ENCODE assay signal across 1 cellular context in the genomic region with DNA sequence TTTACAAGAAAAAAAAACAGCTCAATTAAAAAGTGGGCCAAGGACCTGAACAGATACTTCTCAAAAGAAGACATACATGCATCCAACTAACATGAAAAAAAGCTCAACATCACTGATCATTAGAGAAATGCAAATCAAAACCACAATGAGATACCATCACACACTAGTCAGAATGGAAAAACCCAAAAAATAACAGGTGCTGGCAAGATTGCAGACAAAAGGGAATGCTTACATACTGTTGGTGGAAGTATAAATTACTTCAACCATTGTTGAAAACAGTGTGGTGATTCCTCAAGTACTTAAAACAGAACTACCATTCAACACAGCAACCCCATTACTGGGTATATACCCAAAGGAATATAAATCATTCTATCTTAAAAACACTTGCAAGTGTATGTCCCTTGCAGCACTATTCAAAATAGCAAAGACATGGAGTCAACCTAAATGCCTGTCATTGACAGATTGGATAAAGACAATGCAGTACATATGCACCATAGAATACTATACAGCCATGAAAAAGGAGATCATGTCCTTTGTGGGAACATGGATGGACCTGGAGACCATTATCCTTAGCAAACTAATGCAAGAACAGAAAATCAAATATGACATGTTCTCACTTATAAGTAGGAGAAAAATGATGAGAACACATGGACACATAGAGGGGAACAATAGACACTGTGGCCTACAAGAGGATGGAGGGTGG.
TF ChIP-seq lines count a peak whose summit lies in the region.

No MANE protein-coding gene starts in this region.

TF ChIP-seq in GM12878, 131 proteins besides CTCF, POLR2A, EP300 and RAD21 (continued from another document and continues in another):
- TF ChIP-seq, protein P1, sequence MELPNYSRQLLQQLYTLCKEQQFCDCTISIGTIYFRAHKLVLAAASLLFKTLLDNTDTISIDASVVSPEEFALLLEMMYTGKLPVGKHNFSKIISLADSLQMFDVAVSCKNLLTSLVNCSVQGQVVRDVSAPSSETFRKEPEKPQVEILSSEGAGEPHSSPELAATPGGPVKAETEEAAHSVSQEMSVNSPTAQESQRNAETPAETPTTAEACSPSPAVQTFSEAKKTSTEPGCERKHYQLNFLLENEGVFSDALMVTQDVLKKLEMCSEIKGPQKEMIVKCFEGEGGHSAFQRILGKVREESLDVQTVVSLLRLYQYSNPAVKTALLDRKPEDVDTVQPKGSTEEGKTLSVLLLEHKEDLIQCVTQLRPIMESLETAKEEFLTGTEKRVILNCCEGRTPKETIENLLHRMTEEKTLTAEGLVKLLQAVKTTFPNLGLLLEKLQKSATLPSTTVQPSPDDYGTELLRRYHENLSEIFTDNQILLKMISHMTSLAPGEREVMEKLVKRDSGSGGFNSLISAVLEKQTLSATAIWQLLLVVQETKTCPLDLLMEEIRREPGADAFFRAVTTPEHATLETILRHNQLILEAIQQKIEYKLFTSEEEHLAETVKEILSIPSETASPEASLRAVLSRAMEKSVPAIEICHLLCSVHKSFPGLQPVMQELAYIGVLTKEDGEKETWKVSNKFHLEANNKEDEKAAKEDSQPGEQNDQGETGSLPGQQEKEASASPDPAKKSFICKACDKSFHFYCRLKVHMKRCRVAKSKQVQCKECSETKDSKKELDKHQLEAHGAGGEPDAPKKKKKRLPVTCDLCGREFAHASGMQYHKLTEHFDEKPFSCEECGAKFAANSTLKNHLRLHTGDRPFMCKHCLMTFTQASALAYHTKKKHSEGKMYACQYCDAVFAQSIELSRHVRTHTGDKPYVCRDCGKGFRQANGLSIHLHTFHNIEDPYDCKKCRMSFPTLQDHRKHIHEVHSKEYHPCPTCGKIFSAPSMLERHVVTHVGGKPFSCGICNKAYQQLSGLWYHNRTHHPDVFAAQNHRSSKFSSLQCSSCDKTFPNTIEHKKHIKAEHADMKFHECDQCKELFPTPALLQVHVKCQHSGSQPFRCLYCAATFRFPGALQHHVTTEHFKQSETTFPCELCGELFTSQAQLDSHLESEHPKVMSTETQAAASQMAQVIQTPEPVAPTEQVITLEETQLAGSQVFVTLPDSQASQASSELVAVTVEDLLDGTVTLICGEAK (IDR thresholded peaks at IDR 0.05; ENCODE audit: borderline replicate concordance), result no peak
- TF ChIP-seq TARDBP (IDR thresholded peaks at IDR 0.05; ENCODE audit: borderline replicate concordance), result no peak
- no peak for TF ChIP-seq ZBED1 (IDR thresholded peaks at IDR 0.05; ENCODE audit: borderline replicate concordance)
- no peak for TF ChIP-seq DPF2 (IDR thresholded peaks at IDR 0.05)
- peak; percentile 75 for TF ChIP-seq MTA2 (IDR thresholded peaks at IDR 0.05; ENCODE audit: low read depth)
- TF ChIP-seq, protein P2, sequence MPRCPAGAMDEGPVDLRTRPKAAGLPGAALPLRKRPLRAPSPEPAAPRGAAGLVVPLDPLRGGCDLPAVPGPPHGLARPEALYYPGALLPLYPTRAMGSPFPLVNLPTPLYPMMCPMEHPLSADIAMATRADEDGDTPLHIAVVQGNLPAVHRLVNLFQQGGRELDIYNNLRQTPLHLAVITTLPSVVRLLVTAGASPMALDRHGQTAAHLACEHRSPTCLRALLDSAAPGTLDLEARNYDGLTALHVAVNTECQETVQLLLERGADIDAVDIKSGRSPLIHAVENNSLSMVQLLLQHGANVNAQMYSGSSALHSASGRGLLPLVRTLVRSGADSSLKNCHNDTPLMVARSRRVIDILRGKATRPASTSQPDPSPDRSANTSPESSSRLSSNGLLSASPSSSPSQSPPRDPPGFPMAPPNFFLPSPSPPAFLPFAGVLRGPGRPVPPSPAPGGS (IDR thresholded peaks at IDR 0.05; ENCODE audit: borderline replicate concordance, insufficient read depth, low read depth, low read length, poor library complexity, severe bottlenecking), result no peak
- TF ChIP-seq CBX5 (IDR thresholded peaks at IDR 0.05; ENCODE audit: low read depth), result no peak
- TF ChIP-seq ZNF622 (IDR thresholded peaks at IDR 0.05), result no peak
- TF ChIP-seq, protein P3, sequence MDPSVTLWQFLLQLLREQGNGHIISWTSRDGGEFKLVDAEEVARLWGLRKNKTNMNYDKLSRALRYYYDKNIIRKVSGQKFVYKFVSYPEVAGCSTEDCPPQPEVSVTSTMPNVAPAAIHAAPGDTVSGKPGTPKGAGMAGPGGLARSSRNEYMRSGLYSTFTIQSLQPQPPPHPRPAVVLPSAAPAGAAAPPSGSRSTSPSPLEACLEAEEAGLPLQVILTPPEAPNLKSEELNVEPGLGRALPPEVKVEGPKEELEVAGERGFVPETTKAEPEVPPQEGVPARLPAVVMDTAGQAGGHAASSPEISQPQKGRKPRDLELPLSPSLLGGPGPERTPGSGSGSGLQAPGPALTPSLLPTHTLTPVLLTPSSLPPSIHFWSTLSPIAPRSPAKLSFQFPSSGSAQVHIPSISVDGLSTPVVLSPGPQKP (IDR thresholded peaks at IDR 0.05; ENCODE audit: low read depth, low read length), result no peak
- TF ChIP-seq, protein P4, sequence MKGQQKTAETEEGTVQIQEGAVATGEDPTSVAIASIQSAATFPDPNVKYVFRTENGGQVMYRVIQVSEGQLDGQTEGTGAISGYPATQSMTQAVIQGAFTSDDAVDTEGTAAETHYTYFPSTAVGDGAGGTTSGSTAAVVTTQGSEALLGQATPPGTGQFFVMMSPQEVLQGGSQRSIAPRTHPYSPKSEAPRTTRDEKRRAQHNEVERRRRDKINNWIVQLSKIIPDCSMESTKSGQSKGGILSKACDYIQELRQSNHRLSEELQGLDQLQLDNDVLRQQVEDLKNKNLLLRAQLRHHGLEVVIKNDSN (IDR thresholded peaks at IDR 0.05; ENCODE audit: borderline replicate concordance, extremely low read length, insufficient read depth, low read depth, low read length), result no peak
- TF ChIP-seq, protein P5, sequence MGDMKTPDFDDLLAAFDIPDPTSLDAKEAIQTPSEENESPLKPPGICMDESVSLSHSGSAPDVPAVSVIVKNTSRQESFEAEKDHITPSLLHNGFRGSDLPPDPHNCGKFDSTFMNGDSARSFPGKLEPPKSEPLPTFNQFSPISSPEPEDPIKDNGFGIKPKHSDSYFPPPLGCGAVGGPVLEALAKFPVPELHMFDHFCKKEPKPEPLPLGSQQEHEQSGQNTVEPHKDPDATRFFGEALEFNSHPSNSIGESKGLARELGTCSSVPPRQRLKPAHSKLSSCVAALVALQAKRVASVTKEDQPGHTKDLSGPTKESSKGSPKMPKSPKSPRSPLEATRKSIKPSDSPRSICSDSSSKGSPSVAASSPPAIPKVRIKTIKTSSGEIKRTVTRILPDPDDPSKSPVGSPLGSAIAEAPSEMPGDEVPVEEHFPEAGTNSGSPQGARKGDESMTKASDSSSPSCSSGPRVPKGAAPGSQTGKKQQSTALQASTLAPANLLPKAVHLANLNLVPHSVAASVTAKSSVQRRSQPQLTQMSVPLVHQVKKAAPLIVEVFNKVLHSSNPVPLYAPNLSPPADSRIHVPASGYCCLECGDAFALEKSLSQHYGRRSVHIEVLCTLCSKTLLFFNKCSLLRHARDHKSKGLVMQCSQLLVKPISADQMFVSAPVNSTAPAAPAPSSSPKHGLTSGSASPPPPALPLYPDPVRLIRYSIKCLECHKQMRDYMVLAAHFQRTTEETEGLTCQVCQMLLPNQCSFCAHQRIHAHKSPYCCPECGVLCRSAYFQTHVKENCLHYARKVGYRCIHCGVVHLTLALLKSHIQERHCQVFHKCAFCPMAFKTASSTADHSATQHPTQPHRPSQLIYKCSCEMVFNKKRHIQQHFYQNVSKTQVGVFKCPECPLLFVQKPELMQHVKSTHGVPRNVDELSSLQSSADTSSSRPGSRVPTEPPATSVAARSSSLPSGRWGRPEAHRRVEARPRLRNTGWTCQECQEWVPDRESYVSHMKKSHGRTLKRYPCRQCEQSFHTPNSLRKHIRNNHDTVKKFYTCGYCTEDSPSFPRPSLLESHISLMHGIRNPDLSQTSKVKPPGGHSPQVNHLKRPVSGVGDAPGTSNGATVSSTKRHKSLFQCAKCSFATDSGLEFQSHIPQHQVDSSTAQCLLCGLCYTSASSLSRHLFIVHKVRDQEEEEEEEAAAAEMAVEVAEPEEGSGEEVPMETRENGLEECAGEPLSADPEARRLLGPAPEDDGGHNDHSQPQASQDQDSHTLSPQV (IDR thresholded peaks at IDR 0.05), result no peak
- TF ChIP-seq IKZF1 (conservative IDR thresholded peaks at IDR 0.05), result no peak; the same call in 1 of the 2 replicates
- TF ChIP-seq, protein P6, sequence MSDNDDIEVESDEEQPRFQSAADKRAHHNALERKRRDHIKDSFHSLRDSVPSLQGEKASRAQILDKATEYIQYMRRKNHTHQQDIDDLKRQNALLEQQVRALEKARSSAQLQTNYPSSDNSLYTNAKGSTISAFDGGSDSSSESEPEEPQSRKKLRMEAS (IDR thresholded peaks at IDR 0.05; ENCODE audit: low read depth, low read length), result no peak
- no peak for TF ChIP-seq BMI1 (IDR thresholded peaks at IDR 0.05; ENCODE audit: borderline replicate concordance)
- no peak for TF ChIP-seq SREBF2 (IDR thresholded peaks at IDR 0.05; ENCODE audit: low read length)
- no peak for TF ChIP-seq CHD1 (IDR thresholded peaks at IDR 0.05; ENCODE audit: low read depth, low read length)
- TF ChIP-seq EED (IDR thresholded peaks at IDR 0.05; ENCODE audit: low read depth), result no peak
- no peak for TF ChIP-seq NR2C2 (IDR thresholded peaks at IDR 0.05; ENCODE audit: borderline replicate concordance, control insufficient read depth, insufficient read length, low read depth)
- TF ChIP-seq NFYA (IDR thresholded peaks at IDR 0.05; ENCODE audit: borderline replicate concordance, low read depth, low read length), result no peak
- no peak for TF ChIP-seq BHLHE40 (IDR thresholded peaks at IDR 0.05; ENCODE audit: borderline replicate concordance in 1 of 2, low read depth in 2 of 2, low read length in 1 of 2)
- TF ChIP-seq, protein P7, sequence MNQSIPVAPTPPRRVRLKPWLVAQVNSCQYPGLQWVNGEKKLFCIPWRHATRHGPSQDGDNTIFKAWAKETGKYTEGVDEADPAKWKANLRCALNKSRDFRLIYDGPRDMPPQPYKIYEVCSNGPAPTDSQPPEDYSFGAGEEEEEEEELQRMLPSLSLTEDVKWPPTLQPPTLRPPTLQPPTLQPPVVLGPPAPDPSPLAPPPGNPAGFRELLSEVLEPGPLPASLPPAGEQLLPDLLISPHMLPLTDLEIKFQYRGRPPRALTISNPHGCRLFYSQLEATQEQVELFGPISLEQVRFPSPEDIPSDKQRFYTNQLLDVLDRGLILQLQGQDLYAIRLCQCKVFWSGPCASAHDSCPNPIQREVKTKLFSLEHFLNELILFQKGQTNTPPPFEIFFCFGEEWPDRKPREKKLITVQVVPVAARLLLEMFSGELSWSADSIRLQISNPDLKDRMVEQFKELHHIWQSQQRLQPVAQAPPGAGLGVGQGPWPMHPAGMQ (IDR thresholded peaks at IDR 0.05; ENCODE audit: borderline replicate concordance), result no peak
- no peak for TF ChIP-seq SMAD5 (IDR thresholded peaks at IDR 0.05; ENCODE audit: low read depth)
- no peak for TF ChIP-seq EZH2 (IDR thresholded peaks at IDR 0.05; ENCODE audit: borderline replicate concordance, control insufficient read depth, low read depth, low read length)
- no peak for TF ChIP-seq SUPT20H (IDR thresholded peaks at IDR 0.05; ENCODE audit: borderline replicate concordance, control insufficient read depth, low read depth, low read length)
- TF ChIP-seq, protein P8, sequence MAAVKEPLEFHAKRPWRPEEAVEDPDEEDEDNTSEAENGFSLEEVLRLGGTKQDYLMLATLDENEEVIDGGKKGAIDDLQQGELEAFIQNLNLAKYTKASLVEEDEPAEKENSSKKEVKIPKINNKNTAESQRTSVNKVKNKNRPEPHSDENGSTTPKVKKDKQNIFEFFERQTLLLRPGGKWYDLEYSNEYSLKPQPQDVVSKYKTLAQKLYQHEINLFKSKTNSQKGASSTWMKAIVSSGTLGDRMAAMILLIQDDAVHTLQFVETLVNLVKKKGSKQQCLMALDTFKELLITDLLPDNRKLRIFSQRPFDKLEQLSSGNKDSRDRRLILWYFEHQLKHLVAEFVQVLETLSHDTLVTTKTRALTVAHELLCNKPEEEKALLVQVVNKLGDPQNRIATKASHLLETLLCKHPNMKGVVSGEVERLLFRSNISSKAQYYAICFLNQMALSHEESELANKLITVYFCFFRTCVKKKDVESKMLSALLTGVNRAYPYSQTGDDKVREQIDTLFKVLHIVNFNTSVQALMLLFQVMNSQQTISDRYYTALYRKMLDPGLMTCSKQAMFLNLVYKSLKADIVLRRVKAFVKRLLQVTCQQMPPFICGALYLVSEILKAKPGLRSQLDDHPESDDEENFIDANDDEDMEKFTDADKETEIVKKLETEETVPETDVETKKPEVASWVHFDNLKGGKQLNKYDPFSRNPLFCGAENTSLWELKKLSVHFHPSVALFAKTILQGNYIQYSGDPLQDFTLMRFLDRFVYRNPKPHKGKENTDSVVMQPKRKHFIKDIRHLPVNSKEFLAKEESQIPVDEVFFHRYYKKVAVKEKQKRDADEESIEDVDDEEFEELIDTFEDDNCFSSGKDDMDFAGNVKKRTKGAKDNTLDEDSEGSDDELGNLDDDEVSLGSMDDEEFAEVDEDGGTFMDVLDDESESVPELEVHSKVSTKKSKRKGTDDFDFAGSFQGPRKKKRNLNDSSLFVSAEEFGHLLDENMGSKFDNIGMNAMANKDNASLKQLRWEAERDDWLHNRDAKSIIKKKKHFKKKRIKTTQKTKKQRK (IDR thresholded peaks at IDR 0.05; ENCODE audit: low read depth, low read length), result no peak
- TF ChIP-seq, protein P9, sequence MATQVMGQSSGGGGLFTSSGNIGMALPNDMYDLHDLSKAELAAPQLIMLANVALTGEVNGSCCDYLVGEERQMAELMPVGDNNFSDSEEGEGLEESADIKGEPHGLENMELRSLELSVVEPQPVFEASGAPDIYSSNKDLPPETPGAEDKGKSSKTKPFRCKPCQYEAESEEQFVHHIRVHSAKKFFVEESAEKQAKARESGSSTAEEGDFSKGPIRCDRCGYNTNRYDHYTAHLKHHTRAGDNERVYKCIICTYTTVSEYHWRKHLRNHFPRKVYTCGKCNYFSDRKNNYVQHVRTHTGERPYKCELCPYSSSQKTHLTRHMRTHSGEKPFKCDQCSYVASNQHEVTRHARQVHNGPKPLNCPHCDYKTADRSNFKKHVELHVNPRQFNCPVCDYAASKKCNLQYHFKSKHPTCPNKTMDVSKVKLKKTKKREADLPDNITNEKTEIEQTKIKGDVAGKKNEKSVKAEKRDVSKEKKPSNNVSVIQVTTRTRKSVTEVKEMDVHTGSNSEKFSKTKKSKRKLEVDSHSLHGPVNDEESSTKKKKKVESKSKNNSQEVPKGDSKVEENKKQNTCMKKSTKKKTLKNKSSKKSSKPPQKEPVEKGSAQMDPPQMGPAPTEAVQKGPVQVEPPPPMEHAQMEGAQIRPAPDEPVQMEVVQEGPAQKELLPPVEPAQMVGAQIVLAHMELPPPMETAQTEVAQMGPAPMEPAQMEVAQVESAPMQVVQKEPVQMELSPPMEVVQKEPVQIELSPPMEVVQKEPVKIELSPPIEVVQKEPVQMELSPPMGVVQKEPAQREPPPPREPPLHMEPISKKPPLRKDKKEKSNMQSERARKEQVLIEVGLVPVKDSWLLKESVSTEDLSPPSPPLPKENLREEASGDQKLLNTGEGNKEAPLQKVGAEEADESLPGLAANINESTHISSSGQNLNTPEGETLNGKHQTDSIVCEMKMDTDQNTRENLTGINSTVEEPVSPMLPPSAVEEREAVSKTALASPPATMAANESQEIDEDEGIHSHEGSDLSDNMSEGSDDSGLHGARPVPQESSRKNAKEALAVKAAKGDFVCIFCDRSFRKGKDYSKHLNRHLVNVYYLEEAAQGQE (IDR thresholded peaks at IDR 0.05; ENCODE audit: low read depth, low read length), result no peak
- TF ChIP-seq SP1 (IDR thresholded peaks at IDR 0.05; ENCODE audit: low read depth, low read length), result no peak
- TF ChIP-seq POLR2AphosphoS2 (IDR thresholded peaks at IDR 0.05; ENCODE audit: low read depth, low read length), result no peak
- TF ChIP-seq JUNB (IDR thresholded peaks at IDR 0.05), result no peak
- TF ChIP-seq RUNX3 (IDR thresholded peaks at IDR 0.05; ENCODE audit: low read length), result peak; percentile 75
- TF ChIP-seq RBBP5 (conservative IDR thresholded peaks at IDR 0.05), result no peak
- no peak for TF ChIP-seq PAX8 (IDR thresholded peaks at IDR 0.05)
